ENCODE assay signal across 12 cellular contexts in the genomic region with DNA sequence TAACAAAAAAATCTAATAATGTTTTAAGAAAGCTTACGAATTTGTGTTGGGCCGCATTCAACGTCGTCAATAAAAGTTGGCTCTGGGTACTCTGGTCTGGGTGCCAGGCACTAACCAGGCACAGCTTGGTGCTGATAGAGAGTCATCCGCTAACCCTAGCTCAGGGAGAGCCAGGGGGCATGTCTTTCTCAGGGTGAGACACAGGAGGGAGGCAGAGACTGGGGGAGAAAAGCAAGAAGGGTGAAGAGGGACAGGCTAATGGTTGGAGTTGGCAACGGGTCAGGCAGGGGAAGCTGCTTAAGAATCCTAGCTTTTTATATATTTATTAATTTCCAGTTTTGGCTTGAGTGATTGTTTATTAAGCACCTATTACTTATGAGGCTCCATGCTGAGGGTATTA.
DNase-seq lines count a peak whose midpoint lies in the region; ATAC-seq and TF ChIP-seq lines count a peak whose summit lies in the region.
"Had no signal": no experiment of that assay in that cellular context is flagged by ENCODE, and none has a peak within 500 bp of the region (broad histone marks: within the 10 kb centered on the region; RNA-seq: fewer than 3 reads in every experiment).

No MANE protein-coding gene starts in this region.

- H3K4me1 ChIP-seq in psoas muscle = no peaks in the 10 kb centered on the region
- H3K4me1 ChIP-seq: gastrocnemius medialis, transverse colon had no signal

- in situ Hi-C loops in G401 (cut with HindIII; ENCODE audit: low sequenced_read_pairs) = loop anchor here (5.0 kb wide), 1 partner anchor 37 kb away; no protein-coding TSS in a partner anchor

- TF ChIP-seq CTCF in NB4 (IDR thresholded peaks at IDR 0.05; ENCODE audit: low read depth, low read length) (peak; percentile 25), fibroblast of villous mesenchyme (IDR thresholded peaks at IDR 0.05; ENCODE audit: insufficient read depth, low read depth, low read length) (peak; percentile 19), psoas muscle (IDR thresholded peaks at IDR 0.05) (peak; percentile 9), omental fat pad (IDR thresholded peaks at IDR 0.05) (no peak)

- no peak for TF ChIP-seq POLR2A in NB4 (IDR thresholded peaks at IDR 0.05; ENCODE audit: extremely low read depth, insufficient read length)

- DNase-seq in G401 (ENCODE audit: low spot score) (peak; percentile 16), NB4 (ENCODE audit: low read depth) (peak; percentile 41), fibroblast of villous mesenchyme (ENCODE audit: low read depth) (peak; percentile 4), psoas muscle (peak; percentile 19 to 58), H4 (ENCODE audit: low spot score) (no peak), omental fat pad (ENCODE audit: low spot score) (no peak)
- DNase-seq: Calu3; central memory CD4-positive, alpha-beta T cell; IMR-90; transverse colon had no signal

- intact Hi-C loops in psoas muscle (cut with DNase I) = loop anchor here in 1 of 2 donors (10.0 kb wide), 1 partner anchor 221 kb away; no protein-coding TSS in a partner anchor

- no peaks in the 10 kb centered on the region for H3K27me3 ChIP-seq in psoas muscle (ENCODE audit: insufficient read depth in 3 of 3, low read length in 2 of 3)
- H3K27me3 ChIP-seq: transverse colon had no signal

- no peak overlapping the region for H3K27ac ChIP-seq in psoas muscle
- H3K27ac ChIP-seq: gastrocnemius medialis, transverse colon had no signal

- no peak for ATAC-seq in psoas muscle
- ATAC-seq in GM19351 (IDR thresholded peaks at IDR 0.05; ENCODE audit: unreplicated experiment) = no peak
- no peak for ATAC-seq in omental fat pad (ENCODE audit: low FRiP score)
- ATAC-seq: gastrocnemius medialis had no signal

- H3K9me3 ChIP-seq in psoas muscle = no peaks in the 10 kb centered on the region
- H3K9me3 ChIP-seq: gastrocnemius medialis, transverse colon had no signal

- no peaks in the 10 kb centered on the region for H3K36me3 ChIP-seq in psoas muscle (ENCODE audit: insufficient read depth in 1 of 2, low read depth in 1 of 2)
- H3K36me3 ChIP-seq: gastrocnemius medialis, transverse colon had no signal

- no peak overlapping the region for H3K4me3 ChIP-seq in NB4 (ENCODE audit: low read depth, low read length)
- no peak overlapping the region for H3K4me3 ChIP-seq in fibroblast of villous mesenchyme (ENCODE audit: low read depth, low read length)
- no peak overlapping the region for H3K4me3 ChIP-seq in psoas muscle
- H3K4me3 ChIP-seq: gastrocnemius medialis, transverse colon had no signal

- WGBS in psoas muscle, 3 donors = 65 to 67% (median 66%) methylated on average over 6 of the region's 6 CpGs

Comparison
In these comparisons a context has a peak if more than half of its experiments do, and no peak if none do; other contexts are left out.
1. DNase-seq: peak in G401 (single experiment), NB4 (single experiment), fibroblast of villous mesenchyme (single experiment) and psoas muscle (2 of 2); none in H4 (single experiment) and omental fat pad (single experiment).
2. CTCF ChIP-seq: peak in NB4 (single experiment), fibroblast of villous mesenchyme (single experiment) and psoas muscle (single experiment); none in omental fat pad (0 of 3).